ENCODE assay signal across 21 cellular contexts in the genomic region with DNA sequence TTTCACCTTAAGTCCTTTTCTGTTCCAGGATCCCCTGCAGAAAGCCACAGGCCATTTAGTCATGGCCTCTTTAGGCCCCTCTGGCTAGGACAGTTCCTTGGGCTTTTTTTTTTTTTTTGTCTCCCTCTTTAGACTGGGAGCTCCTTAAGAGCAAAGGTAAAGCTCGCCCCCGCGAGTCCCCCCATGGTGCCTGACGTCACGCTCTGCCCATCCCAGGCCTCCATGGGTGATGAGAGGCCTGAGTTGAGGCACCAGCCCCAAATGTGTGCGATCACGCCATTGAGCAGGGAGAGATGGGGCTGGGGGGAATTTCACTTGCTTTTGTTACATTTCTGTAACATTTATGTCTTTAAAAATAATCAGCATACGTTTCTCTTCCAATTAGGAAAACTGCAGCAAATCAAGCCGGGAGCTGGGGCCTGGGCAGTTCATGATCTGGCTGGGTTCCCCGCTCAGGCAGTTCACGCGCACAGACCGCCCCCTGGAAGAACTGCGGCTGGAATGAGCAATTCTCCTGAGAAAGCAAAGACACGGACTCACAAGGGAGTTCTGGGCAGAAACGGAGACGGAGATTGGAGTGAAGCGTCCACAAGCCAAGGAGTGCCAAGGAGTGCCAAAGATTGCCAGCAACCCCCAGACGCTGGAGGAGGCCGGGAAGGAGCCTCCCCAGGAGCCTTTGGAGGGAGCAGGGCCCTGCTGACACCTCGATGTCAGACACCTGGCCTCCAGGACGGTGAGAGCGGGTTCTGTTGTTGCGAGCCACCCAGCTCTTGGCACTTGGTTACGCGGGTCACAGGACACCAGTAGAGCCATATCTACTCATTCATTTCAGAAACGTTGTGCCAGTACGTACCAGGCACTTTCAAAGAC.
"Had no signal": no experiment of that assay in that cellular context is flagged by ENCODE, and none has a peak within 500 bp of the region (broad histone marks: within the 10 kb centered on the region; RNA-seq: fewer than 3 reads in every experiment).

No MANE protein-coding gene starts in this region.

- H3K27ac ChIP-seq: coronary artery, foreskin keratinocyte, ovary, right atrium auricular region, testis, tibial nerve had no signal

- H3K4me1 Mint-ChIP-seq: endodermal cell; stimulated activated memory B cell treated with anti-CD40 and anti-IgM and Interleukin-4, amounts not matched to agents 10 μg/mL and 1 μg/mL and 100 μg/mL, for 72 hours had no signal

- H3K4me3 Mint-ChIP-seq: endodermal cell; neural crest cell; stimulated activated memory B cell treated with anti-CD40 and anti-IgM and Interleukin-4, amounts not matched to agents 10 μg/mL and 1 μg/mL and 100 μg/mL, for 72 hours; stimulated activated naive CD8-positive, alpha-beta T cell treated with anti-CD3 and anti-CD28 coated beads, Interleukin-15, Interleukin-2, amounts not matched to agents 100 ng/mL and 50 ng/mL, for 24 hours had no signal

- DNase-seq: effector CD4-positive, alpha-beta T cell; endodermal cell; erythroblast; foreskin keratinocyte; left colon; left ventricle myocardium superior; mesendoderm; naive thymus-derived CD8-positive, alpha-beta T cell; ovary; stimulated activated CD4-positive, alpha-beta T cell treated with anti-CD3 and anti-CD28 coated beads, Interleukin-15, amount 100 ng/mL, for 24 hours; stimulated activated CD4-positive, alpha-beta T cell treated with anti-CD3 and anti-CD28 coated beads, Interleukin-1b, Interleukin-23, amount 100 ng/mL, for 48 hours; stimulated activated CD4-positive, alpha-beta T cell treated with anti-CD3 and anti-CD28 coated beads, Interleukin-4, amount 100 ng/mL, for 24 hours; testis had no signal

- H3K27me3 ChIP-seq: foreskin keratinocyte, ovary, right atrium auricular region, testis had no signal

- H3K4me1 ChIP-seq: foreskin keratinocyte, testis, tibial nerve had no signal

- H3K4me3 ChIP-seq: coronary artery, lung, mucosa of descending colon, ovary, right atrium auricular region, testis, tibial nerve had no signal

- H3K27ac Mint-ChIP-seq: endodermal cell; stimulated activated memory B cell treated with anti-CD40 and anti-IgM and Interleukin-4, amounts not matched to agents 10 μg/mL and 1 μg/mL and 100 μg/mL, for 72 hours; stimulated activated naive CD8-positive, alpha-beta T cell treated with anti-CD3 and anti-CD28 coated beads, Interleukin-15, Interleukin-2, amounts not matched to agents 100 ng/mL and 50 ng/mL, for 24 hours had no signal

- H3K36me3 ChIP-seq: ovary, right atrium auricular region had no signal

- ATAC-seq: foreskin keratinocyte; naive thymus-derived CD8-positive, alpha-beta T cell; stimulated activated memory B cell treated with anti-CD40 and anti-IgM and Interleukin-4, amounts not matched to agents 10 μg/mL and 1 μg/mL and 100 μg/mL, for 72 hours had no signal

- H3K9me3 Mint-ChIP-seq: naive thymus-derived CD8-positive, alpha-beta T cell; stimulated activated naive CD8-positive, alpha-beta T cell treated with anti-CD3 and anti-CD28 coated beads, Interleukin-15, Interleukin-2, amounts not matched to agents 100 ng/mL and 50 ng/mL, for 24 hours had no signal
